In genomic region chr2:54446122-54446521, GRCh38 we compare ENCODE assay signal across 23 cellular contexts.
"Had no signal": no experiment of that assay in that cellular context is flagged by ENCODE, and none has a peak within 500 bp of the region (broad histone marks: within the 10 kb centered on the region; RNA-seq: fewer than 3 reads in every experiment).

No MANE protein-coding gene starts in this region.

- DNase-seq: heart right ventricle; kidney glomerular epithelial cell; left cardiac atrium; lower lobe of right lung; mammary epithelial cell; mesenchymal stem cell; naive thymus-derived CD4-positive, alpha-beta T cell; pancreas; small intestine; spleen; stimulated activated CD4-positive, alpha-beta T cell treated with anti-CD3 and anti-CD28 coated beads, Interleukin-4, amount 100 ng/mL, for 24 hours; stimulated activated naive CD4-positive, alpha-beta T cell; substantia nigra; transverse colon; upper lobe of left lung had no signal

- H3K27me3 Mint-ChIP-seq: stimulated activated naive CD8-positive, alpha-beta T cell treated with anti-CD3 and anti-CD28 coated beads, Interleukin-15, Interleukin-2, amounts not matched to agents 100 ng/mL and 50 ng/mL, for 24 hours had no signal

- H3K27me3 ChIP-seq: heart right ventricle, hepatocyte, pancreas, right atrium auricular region, spleen, transverse colon, upper lobe of left lung, vagina had no signal

- H3K36me3 Mint-ChIP-seq: naive thymus-derived CD4-positive, alpha-beta T cell; natural killer cell treated with Interleukin-12 subunit alpha and Interleukin-12 subunit beta and Interleukin-15 and Interleukin-18, amount 100 ng/mL, for 72 hours; stimulated activated effector memory CD8-positive, alpha-beta T cell treated with anti-CD3 and anti-CD28 coated beads, Interleukin-12 subunit alpha, Interleukin-12 subunit beta, amount 100 ng/mL, for 72 hours had no signal

- H3K27ac ChIP-seq: heart right ventricle, hepatocyte, lower lobe of right lung, pancreas, right atrium auricular region, spleen, transverse colon, vagina had no signal

- H3K79me2 ChIP-seq: hepatocyte had no signal

- FAIRE-seq: keratinocyte, pancreas, small intestine had no signal

- H3K36me3 ChIP-seq: heart right ventricle, lower lobe of right lung, pancreas, right atrium auricular region, spleen, transverse colon, upper lobe of left lung, vagina had no signal

- H3K4me2 ChIP-seq: hepatocyte had no signal

- H3K4me1 ChIP-seq: pancreas, spleen, transverse colon, vagina had no signal

- H3K9me3 Mint-ChIP-seq: naive thymus-derived CD4-positive, alpha-beta T cell; natural killer cell treated with Interleukin-12 subunit alpha and Interleukin-12 subunit beta and Interleukin-15 and Interleukin-18, amount 100 ng/mL, for 72 hours; stimulated activated effector memory CD8-positive, alpha-beta T cell treated with anti-CD3 and anti-CD28 coated beads, Interleukin-12 subunit alpha, Interleukin-12 subunit beta, amount 100 ng/mL, for 72 hours; stimulated activated naive CD8-positive, alpha-beta T cell treated with anti-CD3 and anti-CD28 coated beads, Interleukin-15, Interleukin-2, amounts not matched to agents 100 ng/mL and 50 ng/mL, for 24 hours had no signal

- H3K27ac Mint-ChIP-seq: naive thymus-derived CD4-positive, alpha-beta T cell; natural killer cell treated with Interleukin-12 subunit alpha and Interleukin-12 subunit beta and Interleukin-15 and Interleukin-18, amount 100 ng/mL, for 72 hours; stimulated activated effector memory CD8-positive, alpha-beta T cell treated with anti-CD3 and anti-CD28 coated beads, Interleukin-12 subunit alpha, Interleukin-12 subunit beta, amount 100 ng/mL, for 72 hours; stimulated activated naive CD8-positive, alpha-beta T cell treated with anti-CD3 and anti-CD28 coated beads, Interleukin-15, Interleukin-2, amounts not matched to agents 100 ng/mL and 50 ng/mL, for 24 hours had no signal

- H3K4me1 Mint-ChIP-seq: naive thymus-derived CD4-positive, alpha-beta T cell; stimulated activated effector memory CD8-positive, alpha-beta T cell treated with anti-CD3 and anti-CD28 coated beads, Interleukin-12 subunit alpha, Interleukin-12 subunit beta, amount 100 ng/mL, for 72 hours had no signal

- H2AFZ ChIP-seq: hepatocyte had no signal

- H3K4me3 ChIP-seq: heart right ventricle, hepatocyte, lower lobe of right lung, pancreas, right atrium auricular region, spleen, transverse colon, upper lobe of left lung, vagina had no signal

- H3K9me3 ChIP-seq: heart right ventricle, lower lobe of right lung, pancreas, right atrium auricular region, spleen, transverse colon, upper lobe of left lung, vagina had no signal

- H3K4me3 Mint-ChIP-seq: naive thymus-derived CD4-positive, alpha-beta T cell; natural killer cell treated with Interleukin-12 subunit alpha and Interleukin-12 subunit beta and Interleukin-15 and Interleukin-18, amount 100 ng/mL, for 72 hours; stimulated activated effector memory CD8-positive, alpha-beta T cell treated with anti-CD3 and anti-CD28 coated beads, Interleukin-12 subunit alpha, Interleukin-12 subunit beta, amount 100 ng/mL, for 72 hours; stimulated activated naive CD8-positive, alpha-beta T cell treated with anti-CD3 and anti-CD28 coated beads, Interleukin-15, Interleukin-2, amounts not matched to agents 100 ng/mL and 50 ng/mL, for 24 hours had no signal

- ATAC-seq: heart right ventricle; left cardiac atrium; left lobe of liver; lower lobe of right lung; naive thymus-derived CD4-positive, alpha-beta T cell; natural killer cell treated with Interleukin-12 subunit alpha and Interleukin-12 subunit beta and Interleukin-15 and Interleukin-18, amount 100 ng/mL, for 72 hours; pancreas; stimulated activated effector memory CD8-positive, alpha-beta T cell treated with anti-CD3 and anti-CD28 coated beads, Interleukin-12 subunit alpha, Interleukin-12 subunit beta, amount 100 ng/mL, for 72 hours had no signal
